In genomic region chr13:29613101-29613500, GRCh38 we compare ENCODE assay signal across 37 cellular contexts.
"Had no signal": no experiment of that assay in that cellular context is flagged by ENCODE, and none has a peak within 500 bp of the region (broad histone marks: within the 10 kb centered on the region; RNA-seq: fewer than 3 reads in every experiment).

No MANE protein-coding gene starts in this region.

- H3K4me1 ChIP-seq: adrenal gland, ascending aorta, body of pancreas, breast epithelium had no signal

- H3K36me3 ChIP-seq: adrenal gland, ascending aorta, brain microvascular endothelial cell, breast epithelium, cardiac muscle cell had no signal

- H3K9me3 ChIP-seq: adrenal gland, ascending aorta, body of pancreas had no signal

- H3K9me3 Mint-ChIP-seq: activated naive CD4-positive, alpha-beta T cell treated with anti-CD3 and anti-CD28 coated beads for 36 hours; activated naive CD4-positive, alpha-beta T cell treated with anti-CD3 and anti-CD28 coated beads, Interleukin-2, amount 10 ng/mL, durations not matched to agents 7 days and 5 days; activated naive CD8-positive, alpha-beta T cell treated with anti-CD3 and anti-CD28 coated beads for 36 hours; activated naive CD8-positive, alpha-beta T cell treated with anti-CD3 and anti-CD28 coated beads, Interleukin-2, amount 50 U/mL, for 24 hours; activated T-helper 1 cell treated with anti-CD3 and anti-CD28 coated beads, Interleukin-12 subunit alpha, Interleukin-12 subunit beta, Interleukin-2, Interleukin-4 antibody, amounts not matched to agents 30 ng/mL and 10 ng/mL and 1 ng/mL, durations not matched to agents 14 hours and 24 hours and 36 hours; activated T-helper 2 cell treated with anti-CD3 and anti-CD28 coated beads, Interferon-gamma antibody, Interleukin-2, Interleukin-4, amounts not matched to agents 10 μg/mL and 5 μg/mL and 100 μg/mL, durations not matched to agents 14 hours and 24 hours and 36 hours; central memory CD8-positive, alpha-beta T cell had no signal

- DNase-seq: activated effector memory CD4-positive, alpha-beta T cell treated with anti-CD3 and anti-CD28 coated beads, Interleukin-2, amount 50 U/mL, for 16 hours; activated effector memory CD4-positive, alpha-beta T cell treated with Interleukin-2 at 50 U/mL for 16 hours; activated gamma-delta T cell; activated gamma-delta T cell treated with Interleukin-2 at 50 U/mL for 16 hours; activated naive CD4-positive, alpha-beta T cell; activated naive CD4-positive, alpha-beta T cell treated with anti-CD3 and anti-CD28 coated beads for 36 hours; activated naive CD4-positive, alpha-beta T cell treated with anti-CD3 and anti-CD28 coated beads, Interleukin-2, amount 10 ng/mL, durations not matched to agents 7 days and 5 days; activated naive CD4-positive, alpha-beta T cell treated with anti-CD3 and anti-CD28 coated beads, Interleukin-2, amount 50 U/mL, for 16 hours; activated naive CD4-positive, alpha-beta T cell treated with Interleukin-2 at 50 U/mL for 16 hours; activated naive CD8-positive, alpha-beta T cell treated with anti-CD3 and anti-CD28 coated beads for 36 hours; activated naive CD8-positive, alpha-beta T cell treated with anti-CD3 and anti-CD28 coated beads, Interleukin-2, amount 10 ng/mL, durations not matched to agents 7 days and 5 days; activated naive CD8-positive, alpha-beta T cell treated with anti-CD3 and anti-CD28 coated beads, Interleukin-2, amount 50 U/mL, for 24 hours; activated T-cell treated with anti-CD3 and anti-CD28 coated beads, Interleukin-2, amount 50 U/mL, for 1 hour; activated T-cell treated with anti-CD3 and anti-CD28 coated beads, Interleukin-2, amount 50 U/mL, for 24 hours; activated T-cell treated with anti-CD3 and anti-CD28 coated beads, Interleukin-2, amount 50 U/mL, for 4 hours; activated T-cell treated with anti-CD3 and anti-CD28 coated beads, Interleukin-2, amount 50 U/mL, for 48 hours; activated T-cell treated with anti-CD3 and anti-CD28 coated beads, Interleukin-2, amount 50 U/mL, for 72 hours; adrenal gland; amniotic stem cell; amygdala; anterior cingulate cortex; aorta; body of pancreas; brain microvascular endothelial cell; caudate nucleus; central memory CD4-positive, alpha-beta T cell; cerebellar nuclear complex had no signal

- H3K27me3 ChIP-seq: adrenal gland, ascending aorta, body of pancreas, brain microvascular endothelial cell, breast epithelium, cardiac muscle cell had no signal

- ATAC-seq: activated naive CD4-positive, alpha-beta T cell treated with anti-CD3 and anti-CD28 coated beads, Interleukin-2, amount 50 U/mL, for 72 hours; activated naive CD8-positive, alpha-beta T cell treated with anti-CD3 and anti-CD28 coated beads, Interleukin-2, amount 50 U/mL, for 24 hours; activated T-cell treated with anti-CD3 and anti-CD28 coated beads, Interleukin-2, amount 50 U/mL, for 4 hours; activated T-cell treated with anti-CD3 and anti-CD28 coated beads, Interleukin-2, amount 50 U/mL, for 72 hours; body of pancreas had no signal

- H3K27ac Mint-ChIP-seq: activated naive CD4-positive, alpha-beta T cell treated with anti-CD3 and anti-CD28 coated beads for 36 hours; activated naive CD4-positive, alpha-beta T cell treated with anti-CD3 and anti-CD28 coated beads, Interleukin-2, amount 10 ng/mL, durations not matched to agents 7 days and 5 days; activated naive CD4-positive, alpha-beta T cell treated with anti-CD3 and anti-CD28 coated beads, Interleukin-2, amount 50 U/mL, for 24 hours; activated naive CD4-positive, alpha-beta T cell treated with anti-CD3 and anti-CD28 coated beads, Interleukin-2, amount 50 U/mL, for 72 hours; activated naive CD8-positive, alpha-beta T cell; activated naive CD8-positive, alpha-beta T cell treated with anti-CD3 and anti-CD28 coated beads for 36 hours; activated naive CD8-positive, alpha-beta T cell treated with anti-CD3 and anti-CD28 coated beads, Interleukin-2, amount 10 ng/mL, durations not matched to agents 7 days and 5 days; activated naive CD8-positive, alpha-beta T cell treated with anti-CD3 and anti-CD28 coated beads, Interleukin-2, amount 50 U/mL, for 24 hours; activated T-cell treated with anti-CD3 and anti-CD28 coated beads, Interleukin-2, amount 50 U/mL, for 24 hours; activated T-cell treated with anti-CD3 and anti-CD28 coated beads, Interleukin-2, amount 50 U/mL, for 72 hours; activated T-helper 1 cell treated with anti-CD3 and anti-CD28 coated beads, Interleukin-12 subunit alpha, Interleukin-12 subunit beta, Interleukin-2, Interleukin-4 antibody, amounts not matched to agents 30 ng/mL and 10 ng/mL and 1 ng/mL, durations not matched to agents 14 hours and 24 hours and 36 hours; activated T-helper 2 cell treated with anti-CD3 and anti-CD28 coated beads, Interferon-gamma antibody, Interleukin-2, Interleukin-4, amounts not matched to agents 10 μg/mL and 5 μg/mL and 100 μg/mL, durations not matched to agents 14 hours and 24 hours and 36 hours; brain had no signal

- H3K4me1 Mint-ChIP-seq: activated naive CD4-positive, alpha-beta T cell treated with anti-CD3 and anti-CD28 coated beads, Interleukin-2, amount 10 ng/mL, durations not matched to agents 7 days and 5 days; activated naive CD4-positive, alpha-beta T cell treated with anti-CD3 and anti-CD28 coated beads, Interleukin-2, amount 50 U/mL, for 24 hours; activated naive CD8-positive, alpha-beta T cell treated with anti-CD3 and anti-CD28 coated beads for 36 hours; activated naive CD8-positive, alpha-beta T cell treated with anti-CD3 and anti-CD28 coated beads, Interleukin-2, amount 10 ng/mL, durations not matched to agents 7 days and 5 days; activated naive CD8-positive, alpha-beta T cell treated with anti-CD3 and anti-CD28 coated beads, Interleukin-2, amount 50 U/mL, for 24 hours; brain; central memory CD8-positive, alpha-beta T cell had no signal

- H3K4me3 ChIP-seq: adrenal gland, ascending aorta, body of pancreas, breast epithelium, cardiac muscle cell had no signal

- H3K27ac ChIP-seq: adrenal gland, ascending aorta, body of pancreas, brain microvascular endothelial cell, breast epithelium, cardiac muscle cell had no signal

- H3K36me3 Mint-ChIP-seq: activated naive CD4-positive, alpha-beta T cell treated with anti-CD3 and anti-CD28 coated beads, Interleukin-2, amount 10 ng/mL, durations not matched to agents 7 days and 5 days; activated naive CD4-positive, alpha-beta T cell treated with anti-CD3 and anti-CD28 coated beads, Interleukin-2, amount 50 U/mL, for 24 hours; activated naive CD8-positive, alpha-beta T cell treated with anti-CD3 and anti-CD28 coated beads, Interleukin-2, amount 10 ng/mL, durations not matched to agents 7 days and 5 days; brain had no signal

- H3K4me3 Mint-ChIP-seq: activated naive CD4-positive, alpha-beta T cell treated with anti-CD3 and anti-CD28 coated beads for 36 hours; activated naive CD4-positive, alpha-beta T cell treated with anti-CD3 and anti-CD28 coated beads, Interleukin-2, amount 10 ng/mL, durations not matched to agents 7 days and 5 days; activated naive CD4-positive, alpha-beta T cell treated with anti-CD3 and anti-CD28 coated beads, Interleukin-2, amount 50 U/mL, for 24 hours; activated naive CD8-positive, alpha-beta T cell; activated naive CD8-positive, alpha-beta T cell treated with anti-CD3 and anti-CD28 coated beads for 36 hours; activated naive CD8-positive, alpha-beta T cell treated with anti-CD3 and anti-CD28 coated beads, Interleukin-2, amount 10 ng/mL, durations not matched to agents 7 days and 5 days; activated naive CD8-positive, alpha-beta T cell treated with anti-CD3 and anti-CD28 coated beads, Interleukin-2, amount 50 U/mL, for 24 hours; activated T-cell treated with anti-CD3 and anti-CD28 coated beads, Interleukin-2, amount 50 U/mL, for 24 hours; activated T-cell treated with anti-CD3 and anti-CD28 coated beads, Interleukin-2, amount 50 U/mL, for 4 hours; activated T-cell treated with anti-CD3 and anti-CD28 coated beads, Interleukin-2, amount 50 U/mL, for 72 hours; activated T-helper 1 cell treated with anti-CD3 and anti-CD28 coated beads, Interleukin-12 subunit alpha, Interleukin-12 subunit beta, Interleukin-2, Interleukin-4 antibody, amounts not matched to agents 30 ng/mL and 10 ng/mL and 1 ng/mL, durations not matched to agents 14 hours and 24 hours and 36 hours; brain; central memory CD8-positive, alpha-beta T cell had no signal
